ENCODE assay signal across 15 cellular contexts in the genomic region with DNA sequence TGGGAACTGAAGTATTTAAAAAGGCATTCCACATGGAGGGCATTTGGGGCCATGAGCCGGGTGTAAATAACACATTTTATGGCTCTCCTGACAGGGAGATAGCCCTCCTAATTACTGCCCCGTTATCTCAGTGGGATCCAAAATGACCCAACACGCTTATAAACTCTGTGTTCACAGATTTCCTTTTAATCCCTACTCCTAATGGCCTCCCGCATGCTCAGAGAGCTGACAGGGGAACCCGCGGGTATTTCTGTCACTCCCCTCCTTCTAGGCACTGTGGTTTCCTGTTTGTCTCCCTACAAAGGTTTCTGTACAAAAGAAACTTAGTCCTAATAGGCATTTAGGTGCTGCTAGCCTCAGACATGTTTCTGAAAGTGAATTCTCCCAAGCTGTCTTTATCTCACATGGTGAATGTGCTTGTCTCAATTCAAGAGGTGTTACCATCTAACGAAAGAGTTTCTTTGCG.
DNase-seq lines count a peak whose midpoint lies in the region; ATAC-seq and TF ChIP-seq lines count a peak whose summit lies in the region.
"Had no signal": no experiment of that assay in that cellular context is flagged by ENCODE, and none has a peak within 500 bp of the region (broad histone marks: within the 10 kb centered on the region; RNA-seq: fewer than 3 reads in every experiment).

No MANE protein-coding gene starts in this region.

- no peak overlapping the region for H3K4me3 ChIP-seq in Loucy (ENCODE audit: low read length, poor library complexity, severe bottlenecking)
- H3K4me3 ChIP-seq: esophagus squamous epithelium, heart left ventricle, Peyer's patch, sigmoid colon had no signal

- H2AFZ ChIP-seq in Loucy (ENCODE audit: low read length): no peak overlapping the region

- no peak overlapping the region for H3K9ac ChIP-seq in Loucy (ENCODE audit: low read depth, low read length, poor library complexity, severe bottlenecking)

- H3K27me3 ChIP-seq in Loucy (ENCODE audit: insufficient read depth, low read length, poor library complexity, severe bottlenecking): no peaks in the 10 kb centered on the region
- H3K27me3 ChIP-seq: heart left ventricle, Peyer's patch had no signal

- no peaks in the 10 kb centered on the region for H3K79me2 ChIP-seq in Loucy (ENCODE audit: insufficient read depth, low read length)

- no peak for TF ChIP-seq CTCF in Loucy (conservative IDR thresholded peaks at IDR 0.05; ENCODE audit: low read length)

- no peaks in the 10 kb centered on the region for H3K9me2 ChIP-seq in Loucy (replicated peaks; ENCODE audit: low read depth, low read length)

- peaks cover 16% of the 10 kb centered on the region for H3K4me1 Mint-ChIP-seq in activated naive CD8-positive, alpha-beta T cell (ENCODE audit: low read depth)
- peaks cover 9% of the 10 kb centered on the region for H3K4me1 Mint-ChIP-seq in activated naive CD8-positive, alpha-beta T cell treated with anti-CD3 and anti-CD28 coated beads, Interleukin-2, amount 50 U/mL, for 24 hours
- H3K4me1 Mint-ChIP-seq: memory B cell had no signal

- no peaks in the 10 kb centered on the region for H3K27me3 Mint-ChIP-seq in activated naive CD8-positive, alpha-beta T cell
- H3K27me3 Mint-ChIP-seq in activated naive CD8-positive, alpha-beta T cell treated with anti-CD3 and anti-CD28 coated beads, Interleukin-2, amount 50 U/mL, for 24 hours: peaks cover 2% of the 10 kb centered on the region

- ATAC-seq in activated naive CD8-positive, alpha-beta T cell treated with anti-CD3 and anti-CD28 coated beads, Interleukin-2, amount 50 U/mL, for 24 hours: no peak
- ATAC-seq in activated naive CD4-positive, alpha-beta T cell treated with anti-CD3 and anti-CD28 coated beads, Interleukin-2, amount 50 U/mL, for 72 hours: peak in 1 of 2 donors; percentile 30
- ATAC-seq in HG03039 (IDR thresholded peaks at IDR 0.05; ENCODE audit: unreplicated experiment): no peak
- ATAC-seq: heart left ventricle had no signal

- H3K4me3 Mint-ChIP-seq in activated naive CD8-positive, alpha-beta T cell: peak overlapping the region; percentile 24
- H3K4me3 Mint-ChIP-seq in activated naive CD8-positive, alpha-beta T cell treated with anti-CD3 and anti-CD28 coated beads, Interleukin-2, amount 50 U/mL, for 24 hours: no peak overlapping the region
- H3K4me3 Mint-ChIP-seq: memory B cell had no signal

- peak overlapping the region; percentile 13 for H3K27ac Mint-ChIP-seq in activated naive CD8-positive, alpha-beta T cell
- no peak overlapping the region for H3K27ac Mint-ChIP-seq in activated naive CD8-positive, alpha-beta T cell treated with anti-CD3 and anti-CD28 coated beads, Interleukin-2, amount 50 U/mL, for 24 hours
- H3K27ac Mint-ChIP-seq in activated naive CD4-positive, alpha-beta T cell treated with anti-CD3 and anti-CD28 coated beads, Interleukin-2, amount 50 U/mL, for 72 hours: peak overlapping the region; percentile 23 to 46
- H3K27ac Mint-ChIP-seq: memory B cell had no signal

- peaks cover 2% of the 10 kb centered on the region for H3K36me3 Mint-ChIP-seq in activated naive CD8-positive, alpha-beta T cell
- no peaks in the 10 kb centered on the region for H3K36me3 Mint-ChIP-seq in activated naive CD8-positive, alpha-beta T cell treated with anti-CD3 and anti-CD28 coated beads, Interleukin-2, amount 50 U/mL, for 24 hours (ENCODE audit: low read depth)
- H3K36me3 Mint-ChIP-seq in activated naive CD4-positive, alpha-beta T cell treated with anti-CD3 and anti-CD28 coated beads, Interleukin-2, amount 50 U/mL, for 72 hours: peaks cover 0 to 13% of the 10 kb centered on the region in 2 donors

- no peak for DNase-seq in activated naive CD8-positive, alpha-beta T cell treated with anti-CD3 and anti-CD28 coated beads, Interleukin-2, amount 50 U/mL, for 24 hours
- no peak for DNase-seq in activated naive CD4-positive, alpha-beta T cell treated with anti-CD3 and anti-CD28 coated beads, Interleukin-2, amount 50 U/mL, for 72 hours (ENCODE audit: low spot score in 2 of 2)
- DNase-seq in COLO829 (ENCODE audit: low spot score): no peak
- no peak for DNase-seq in HUDEP-2 (lab: John Stamatoyannopoulos, UW; ENCODE audit: unreplicated experiment in 76 of 76)
- DNase-seq: esophagus squamous epithelium, HCEC 1CT, heart left ventricle, MV-4-11, NCI-H446, Peyer's patch, sigmoid colon had no signal

- peaks cover 15% of the 10 kb centered on the region for H3K4me1 ChIP-seq in Loucy (ENCODE audit: insufficient read depth, low read length, poor library complexity, severe bottlenecking)
- H3K4me1 ChIP-seq: esophagus squamous epithelium, Peyer's patch, sigmoid colon had no signal

- no peaks in the 10 kb centered on the region for H3K36me3 ChIP-seq in Loucy (ENCODE audit: insufficient read depth, low read length)
- H3K36me3 ChIP-seq: esophagus squamous epithelium, Peyer's patch, sigmoid colon had no signal

- no peaks in the 10 kb centered on the region for H3F3A ChIP-seq in Loucy (ENCODE audit: low read depth)

- no peaks in the 10 kb centered on the region for H3K9me3 ChIP-seq in Loucy (ENCODE audit: insufficient read depth, low read depth, low read length)
- H3K9me3 ChIP-seq: esophagus squamous epithelium, heart left ventricle, Peyer's patch, sigmoid colon had no signal

- no peaks in the 10 kb centered on the region for H4K20me1 ChIP-seq in Loucy (ENCODE audit: insufficient read depth, low read length, poor library complexity, severe bottlenecking)

- H3K4me2 ChIP-seq in Loucy (ENCODE audit: low read depth, low read length, poor library complexity, severe bottlenecking): peak overlapping the region; percentile 15

- H3K9me3 Mint-ChIP-seq in activated naive CD8-positive, alpha-beta T cell (ENCODE audit: low read depth): peaks cover 13% of the 10 kb centered on the region
- peaks cover 8% of the 10 kb centered on the region for H3K9me3 Mint-ChIP-seq in activated naive CD8-positive, alpha-beta T cell treated with anti-CD3 and anti-CD28 coated beads, Interleukin-2, amount 50 U/mL, for 24 hours
- peaks cover 17 to 22% of the 10 kb centered on the region in 2 donors for H3K9me3 Mint-ChIP-seq in activated naive CD4-positive, alpha-beta T cell treated with anti-CD3 and anti-CD28 coated beads, Interleukin-2, amount 50 U/mL, for 72 hours
